32 cellular contexts compared by ENCODE assay signal in the genomic region with DNA sequence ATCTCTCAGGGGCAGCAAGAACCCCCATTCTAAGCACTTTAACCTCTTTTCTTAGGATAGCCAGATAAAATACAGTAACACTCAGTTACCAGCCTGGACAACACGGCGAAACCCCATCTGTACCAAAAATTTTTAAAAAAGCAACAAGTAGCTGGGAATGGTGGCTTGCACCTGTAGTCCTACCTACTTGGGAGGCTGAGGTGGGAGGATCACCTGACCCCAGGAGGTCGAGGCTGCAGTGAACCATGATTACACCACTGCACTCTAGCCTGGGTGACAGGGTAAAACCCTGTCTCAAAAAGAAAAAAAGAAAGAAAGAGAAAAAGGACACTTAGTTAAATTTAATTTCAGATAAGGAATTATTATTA. TPM values are rescaled to one million over a fixed set of nuclear protein-coding genes. Genes with fewer than 3 reads are reported as not detected.
DNase-seq lines count a peak whose midpoint lies in the region; ATAC-seq and TF ChIP-seq lines count a peak whose summit lies in the region.
"Had no signal": no experiment of that assay in that cellular context is flagged by ENCODE, and none has a peak within 500 bp of the region (broad histone marks: within the 10 kb centered on the region; RNA-seq: fewer than 3 reads in every experiment).

No MANE protein-coding gene starts in this region.

- TF ChIP-seq CTCF in GM23338 (conservative IDR thresholded peaks at IDR 0.05; ENCODE audit: low read depth in 2 of 2) (no peak), RWPE1 (conservative IDR thresholded peaks at IDR 0.05; ENCODE audit: low read depth) (no peak)

- H3K4me3 Mint-ChIP-seq in GM23338, result peak overlapping the region; percentile 7; the same call in 1 of the 3 replicates
- H3K4me3 Mint-ChIP-seq in stimulated activated naive B cell treated with anti-CD40 and anti-IgM and Interleukin-4, amounts not matched to agents 10 μg/mL and 1 μg/mL and 100 μg/mL, for 72 hours, result no peak overlapping the region
- H3K4me3 Mint-ChIP-seq: activated naive CD4-positive, alpha-beta T cell treated with anti-CD3 and anti-CD28 coated beads, Interleukin-2, amount 50 U/mL, for 24 hours; brain; nephron had no signal

- CTCF ChIA-PET in RWPE1 (lab: Yijun Ruan, JAX), result interaction anchor here (0.6 kb wide), 1 partner anchor 9 kb away, joined by 6 read pairs; no protein-coding TSS in a partner anchor

- POLR2A ChIA-PET in RWPE1 (lab: Yijun Ruan, JAX; ENCODE audit: low non-redundant PET), result no interaction called here

- no peak overlapping the region for H3K9ac ChIP-seq in BLaER1 treated with 17β-estradiol and CSF1 and Interleukin-3, amounts not matched to agents 10 nM and 100 nM
- H3K9ac ChIP-seq in iPS-20b (ENCODE audit: low read depth, low read length), result 0 out of 2 replicates have a peak overlapping the region, but pooled peaks have one; percentile 8
- H3K9ac ChIP-seq: GM23248 had no signal

- H3K36me3 Mint-ChIP-seq in GM23338 (ENCODE audit: low read depth), result no peaks in the 10 kb centered on the region; the same call in 2 of the 3 replicates
- H3K36me3 Mint-ChIP-seq in stimulated activated naive B cell treated with anti-CD40 and anti-IgM and Interleukin-4, amounts not matched to agents 10 μg/mL and 1 μg/mL and 100 μg/mL, for 72 hours, result no peaks in the 10 kb centered on the region
- H3K36me3 Mint-ChIP-seq: activated naive CD4-positive, alpha-beta T cell treated with anti-CD3 and anti-CD28 coated beads, Interleukin-2, amount 50 U/mL, for 24 hours; brain had no signal

- H3K79me2 ChIP-seq in GM23338 (replicated peaks; ENCODE audit: insufficient read depth), result peaks cover 4% of the 10 kb centered on the region

- no peak overlapping the region for H3K4me3 ChIP-seq in BLaER1 treated with 17β-estradiol and CSF1 and Interleukin-3, amounts not matched to agents 10 nM and 100 nM
- no peak overlapping the region for H3K4me3 ChIP-seq in GM23338
- H3K4me3 ChIP-seq in iPS-20b (ENCODE audit: low read length), result no peak overlapping the region
- H3K4me3 ChIP-seq: gastroesophageal sphincter, GM23248, lung, psoas muscle, tibial artery had no signal

- H3F3A ChIP-seq in GM23338 (replicated peaks; ENCODE audit: low read depth), result peaks cover 8% of the 10 kb centered on the region

- 0 out of 22 replicates have a peak overlapping the region, but pooled peaks of 1 of the 11 experiments have one; percentile 25 for H3K27ac ChIP-seq in BLaER1 treated with 17β-estradiol and CSF1 and Interleukin-3, amounts not matched to agents 10 nM and 100 nM
- H3K27ac ChIP-seq in GM23338 (ENCODE audit: low read depth), result peak overlapping the region; percentile 98
- peak overlapping the region; percentile 86 for H3K27ac ChIP-seq in RWPE1
- H3K27ac ChIP-seq in iPS-20b (ENCODE audit: low read length), result peak overlapping the region; percentile 24
- H3K27ac ChIP-seq: gastroesophageal sphincter, GM23248, psoas muscle, tibial artery had no signal

- H3K9me2 ChIP-seq in GM23338 (ENCODE audit: insufficient read depth), result no peaks in the 10 kb centered on the region

- no peaks in the 10 kb centered on the region for H3K36me3 ChIP-seq in BLaER1 treated with 17β-estradiol and CSF1 and Interleukin-3, amounts not matched to agents 10 nM and 100 nM
- H3K36me3 ChIP-seq in GM23338 (ENCODE audit: insufficient read depth), result no peaks in the 10 kb centered on the region
- no peaks in the 10 kb centered on the region for H3K36me3 ChIP-seq in iPS-20b (ENCODE audit: insufficient read depth, low read depth, low read length)
- H3K36me3 ChIP-seq: BE2C, gastroesophageal sphincter, tibial artery had no signal

- no peaks in the 10 kb centered on the region; a peak in 1 of 22 replicates for H4K20me1 ChIP-seq in BLaER1 treated with 17β-estradiol and CSF1 and Interleukin-3, amounts not matched to agents 10 nM and 100 nM
- no peaks in the 10 kb centered on the region for H4K20me1 ChIP-seq in GM23338 (replicated peaks; ENCODE audit: insufficient read depth)

- ATAC-seq in GM23338 (no peak), HG02571 (IDR thresholded peaks at IDR 0.05; ENCODE audit: unreplicated experiment) (no peak)
- no peak for ATAC-seq in stimulated activated naive B cell treated with anti-CD40 and anti-IgM and Interleukin-4, amounts not matched to agents 10 μg/mL and 1 μg/mL and 100 μg/mL, for 72 hours (replicated peaks)
- ATAC-seq: gastroesophageal sphincter, left cardiac atrium, psoas muscle, sciatic nerve had no signal

- H2AFZ ChIP-seq in GM23338, result no peak overlapping the region
- H2AFZ ChIP-seq: GM23248 had no signal

- no peak for DNase-seq in GM23338 (ENCODE audit: low spot score)
- DNase-seq in RWPE1 (ENCODE audit: low spot score), result no peak
- DNase-seq in HuH-7.5 (ENCODE audit: low spot score), result no peak
- DNase-seq in HuH-7 (ENCODE audit: low spot score), result no peak
- no peak for DNase-seq in stimulated activated naive B cell treated with anti-CD40 and anti-IgM and Interleukin-4, amounts not matched to agents 10 μg/mL and 1 μg/mL and 100 μg/mL, for 72 hours
- DNase-seq: ACHN; activated CD4-positive, alpha-beta T cell treated with anti-CD3 and anti-CD28 coated beads for 1 hour; amniotic stem cell; BE2C; cerebellar nuclear complex; DMS153; GM23248; left cardiac atrium; NCI-H446; NCI-H774; psoas muscle; stimulated activated CD4-positive, alpha-beta T cell treated with anti-CD3 and anti-CD28 coated beads, Interleukin-12 subunit alpha, Interleukin-12 subunit beta, amount 100 ng/mL, for 4 hours; stimulated activated CD4-positive, alpha-beta T cell treated with anti-CD3 and anti-CD28 coated beads, Interleukin-2, amount 100 ng/mL, for 48 hours; tibial artery had no signal

- no peaks in the 10 kb centered on the region for H3K9me3 Mint-ChIP-seq in GM23338
- no peaks in the 10 kb centered on the region for H3K9me3 Mint-ChIP-seq in stimulated activated naive B cell treated with anti-CD40 and anti-IgM and Interleukin-4, amounts not matched to agents 10 μg/mL and 1 μg/mL and 100 μg/mL, for 72 hours
- H3K9me3 Mint-ChIP-seq: activated naive CD4-positive, alpha-beta T cell treated with anti-CD3 and anti-CD28 coated beads, Interleukin-2, amount 50 U/mL, for 24 hours; nephron had no signal

- H3K27ac Mint-ChIP-seq in GM23338, result peak overlapping the region; percentile 79
- no peak overlapping the region for H3K27ac Mint-ChIP-seq in stimulated activated naive B cell treated with anti-CD40 and anti-IgM and Interleukin-4, amounts not matched to agents 10 μg/mL and 1 μg/mL and 100 μg/mL, for 72 hours
- H3K27ac Mint-ChIP-seq: nephron had no signal

- H3K4me2 ChIP-seq in BLaER1 treated with 17β-estradiol and CSF1 and Interleukin-3, amounts not matched to agents 10 nM and 100 nM, result peak overlapping the region in 6 of 11 experiments; percentile 34 to 51 (median 42); a peak in 5 of 22 replicates
- no peak overlapping the region for H3K4me2 ChIP-seq in GM23338

- peaks cover 7 to 15% (median 11%) of the 10 kb centered on the region in 10 experiments; a peak in 17 of 20 replicates for H3K4me1 ChIP-seq in BLaER1 treated with 17β-estradiol and CSF1 and Interleukin-3, amounts not matched to agents 10 nM and 100 nM
- H3K4me1 ChIP-seq in GM23338 (ENCODE audit: insufficient read depth) (peaks cover 24% of the 10 kb centered on the region; the same call in 1 of the 2 replicates), iPS-20b (ENCODE audit: insufficient read depth, low read length) (peaks cover 21% of the 10 kb centered on the region)
- H3K4me1 ChIP-seq: BE2C, gastroesophageal sphincter, psoas muscle, tibial artery had no signal

- H3K9me3 ChIP-seq in BLaER1 treated with 17β-estradiol and CSF1 and Interleukin-3, amounts not matched to agents 10 nM and 100 nM (replicated peaks in 1 of 11), result no peaks in the 10 kb centered on the region
- no peaks in the 10 kb centered on the region for H3K9me3 ChIP-seq in iPS-20b (ENCODE audit: insufficient read depth, low read depth, low read length)
- H3K9me3 ChIP-seq: BE2C, gastroesophageal sphincter, psoas muscle, tibial artery had no signal

- peaks cover 25% of the 10 kb centered on the region for H3K27me3 Mint-ChIP-seq in GM23338 (ENCODE audit: insufficient read depth, low read depth, poor library complexity)
- H3K27me3 Mint-ChIP-seq in stimulated activated naive B cell treated with anti-CD40 and anti-IgM and Interleukin-4, amounts not matched to agents 10 μg/mL and 1 μg/mL and 100 μg/mL, for 72 hours, result no peaks in the 10 kb centered on the region
- H3K27me3 Mint-ChIP-seq: activated naive CD4-positive, alpha-beta T cell treated with anti-CD3 and anti-CD28 coated beads, Interleukin-2, amount 50 U/mL, for 24 hours had no signal

- no peaks in the 10 kb centered on the region for H3K27me3 ChIP-seq in BLaER1 treated with 17β-estradiol and CSF1 and Interleukin-3, amounts not matched to agents 10 nM and 100 nM
- no peaks in the 10 kb centered on the region for H3K27me3 ChIP-seq in GM23338 (ENCODE audit: insufficient read depth)
- H3K27me3 ChIP-seq in iPS-20b (ENCODE audit: insufficient read depth, low read length), result no peaks in the 10 kb centered on the region
- H3K27me3 ChIP-seq: BE2C, tibial artery had no signal

- H3K4me1 Mint-ChIP-seq in GM23338, result peaks cover 30% of the 10 kb centered on the region
- peaks cover 28 to 46% of the 10 kb centered on the region in 2 donors for H3K4me1 Mint-ChIP-seq in stimulated activated naive B cell treated with anti-CD40 and anti-IgM and Interleukin-4, amounts not matched to agents 10 μg/mL and 1 μg/mL and 100 μg/mL, for 72 hours
- H3K4me1 Mint-ChIP-seq: nephron had no signal

TF ChIP-seq in GM23338, 12 proteins besides CTCF, POLR2A, EP300 and RAD21 (continues in another document):
- TF ChIP-seq STAT1 (IDR thresholded peaks at IDR 0.05; ENCODE audit: unreplicated experiment), result no peak
- no peak for TF ChIP-seq JUNB (IDR thresholded peaks at IDR 0.05; ENCODE audit: unreplicated experiment)

RNA-seq across cellular contexts. Expression of a gene that starts 28.6 kb away (rescaled TPM):
- total RNA-seq in GM23338 (2014; rRNA removed; shearing (Covaris generic)), result 145 and 161 TPM in 2 replicates
- polyA plus RNA-seq in GM23338 (2016; fragmentation: Nextera tagmentation; extraction: Ambion mirVana), result 64.2 and 71.9 TPM in 2 replicates

RNA-seq across cellular contexts. Expression of a gene that starts 38.6 kb away (rescaled TPM):
- not detected in 2 replicates for total RNA-seq in GM23338 (2014; rRNA removed; shearing (Covaris generic))
- polyA plus RNA-seq in GM23338 (2016; fragmentation: Nextera tagmentation; extraction: Ambion mirVana), result not detected in 2 replicates
- total RNA-seq: fibroblast of lung, gastroesophageal sphincter, GM23248, HepG2, psoas muscle, RPMI7951, SK-MEL-5 had no signal
- polyA plus RNA-seq: fibroblast of lung, GM23248, HepG2 had no signal
